ENCODE assay signal across 23 cellular contexts in the genomic region with DNA sequence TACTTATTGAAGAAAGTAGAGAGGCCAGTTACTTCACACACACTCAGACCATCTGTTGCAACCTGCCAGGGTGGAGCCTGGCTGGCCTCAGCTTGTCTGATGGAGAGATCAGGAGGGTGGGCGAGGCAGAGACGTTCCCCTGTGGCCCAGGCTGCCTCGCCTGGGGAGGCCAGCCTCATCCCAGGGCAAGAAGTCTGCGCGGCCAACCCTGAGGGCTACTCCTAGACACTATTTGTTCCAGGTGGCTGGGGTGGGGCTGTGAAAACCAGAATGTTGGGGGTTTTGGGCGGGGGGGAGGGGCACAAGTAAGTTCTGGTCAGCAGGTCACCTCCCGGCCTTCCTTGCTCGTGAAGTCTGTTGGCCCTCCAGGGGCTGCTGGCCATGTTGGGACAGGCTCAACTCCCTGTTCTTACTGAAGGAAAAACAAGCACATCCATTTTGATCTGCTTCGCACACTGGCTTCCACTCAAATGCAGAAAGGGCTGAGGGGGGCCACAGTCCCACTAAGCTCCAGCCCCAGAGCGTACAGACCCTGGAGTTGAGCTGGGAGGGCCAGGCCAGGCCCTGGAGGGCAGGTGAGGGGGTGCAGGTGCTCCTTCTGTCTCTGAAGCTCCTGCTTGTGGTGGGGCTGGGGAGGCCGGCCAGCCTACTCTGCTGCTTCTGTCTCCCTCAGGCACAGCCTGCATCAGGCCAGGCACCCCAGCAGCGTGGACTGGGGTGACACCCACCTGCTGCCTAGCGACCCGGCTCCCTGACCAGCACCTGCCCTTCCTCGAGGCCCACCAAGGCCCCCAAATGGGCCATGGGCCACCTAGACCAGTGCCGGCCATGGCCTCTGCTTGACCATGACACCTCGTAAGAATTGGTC. TPM values are rescaled to one million over a fixed set of nuclear protein-coding genes. Genes with fewer than 3 reads are reported as not detected.
DNase-seq lines count a peak whose midpoint lies in the region; ATAC-seq and TF ChIP-seq lines count a peak whose summit lies in the region.
"Had no signal": no experiment of that assay in that cellular context is flagged by ENCODE, and none has a peak within 500 bp of the region (broad histone marks: within the 10 kb centered on the region; RNA-seq: fewer than 3 reads in every experiment).

No MANE protein-coding gene starts in this region.

- peaks cover 10% of the 10 kb centered on the region for H3K4me1 ChIP-seq in lower lobe of right lung
- H3K4me1 ChIP-seq: Caco-2 had no signal

- H3K4me3 Mint-ChIP-seq in activated CD4-positive, alpha-beta T cell treated with anti-CD3 and anti-CD28 coated beads, Interleukin-2, amount 10 ng/mL, durations not matched to agents 24 days and 14 days = no peak overlapping the region
- no peak overlapping the region for H3K4me3 Mint-ChIP-seq in glutamatergic neuron (ENCODE audit: unreplicated experiment)
- H3K4me3 Mint-ChIP-seq: activated T-helper 17 cell treated with anti-CD3 and anti-CD28 coated beads, Interleukin-2, amount 50 U/mL, for 72 hours; brain; dendritic cell treated with granulocyte-macrophage colony-stimulating factor and Interleukin-4, amounts not matched to agents 40 ng/mL and 50 ng/mL, for 4 days had no signal

- no peaks in the 10 kb centered on the region for H3K9me3 Mint-ChIP-seq in activated CD4-positive, alpha-beta T cell treated with anti-CD3 and anti-CD28 coated beads, Interleukin-2, amount 10 ng/mL, durations not matched to agents 24 days and 14 days
- peaks cover 11% of the 10 kb centered on the region for H3K9me3 Mint-ChIP-seq in glutamatergic neuron (ENCODE audit: unreplicated experiment)
- H3K9me3 Mint-ChIP-seq: activated T-helper 17 cell treated with anti-CD3 and anti-CD28 coated beads, Interleukin-2, amount 50 U/mL, for 72 hours; brain; dendritic cell treated with granulocyte-macrophage colony-stimulating factor and Interleukin-4, amounts not matched to agents 40 ng/mL and 50 ng/mL, for 4 days had no signal

- no peak for ATAC-seq in lower lobe of right lung
- ATAC-seq: activated T-helper 17 cell treated with anti-CD3 and anti-CD28 coated beads, Interleukin-2, amount 50 U/mL, for 72 hours had no signal

- H3K27ac ChIP-seq in substantia nigra (ENCODE audit: low read depth, low read length, poor library complexity, severe bottlenecking) = peak overlapping the region; percentile 4
- H3K27ac ChIP-seq in lower lobe of right lung = no peak overlapping the region
- H3K27ac ChIP-seq: esophagus muscularis mucosa had no signal

- peaks cover 8% of the 10 kb centered on the region for H3K4me1 Mint-ChIP-seq in activated CD4-positive, alpha-beta T cell treated with anti-CD3 and anti-CD28 coated beads, Interleukin-2, amount 10 ng/mL, durations not matched to agents 24 days and 14 days
- H3K4me1 Mint-ChIP-seq in glutamatergic neuron (ENCODE audit: low read depth, unreplicated experiment) = peaks cover 13% of the 10 kb centered on the region
- H3K4me1 Mint-ChIP-seq: activated T-helper 17 cell treated with anti-CD3 and anti-CD28 coated beads, Interleukin-2, amount 50 U/mL, for 72 hours had no signal

- peak overlapping the region; percentile 48 for H3K27ac Mint-ChIP-seq in activated CD4-positive, alpha-beta T cell treated with anti-CD3 and anti-CD28 coated beads, Interleukin-2, amount 10 ng/mL, durations not matched to agents 24 days and 14 days
- peak overlapping the region; percentile 34 for H3K27ac Mint-ChIP-seq in glutamatergic neuron (ENCODE audit: unreplicated experiment)
- H3K27ac Mint-ChIP-seq: activated T-helper 17 cell treated with anti-CD3 and anti-CD28 coated beads, Interleukin-2, amount 50 U/mL, for 72 hours; dendritic cell treated with granulocyte-macrophage colony-stimulating factor and Interleukin-4, amounts not matched to agents 40 ng/mL and 50 ng/mL, for 4 days had no signal

- peaks cover 34% of the 10 kb centered on the region for H3K36me3 ChIP-seq in lower lobe of right lung

- TF ChIP-seq CTCF in glutamatergic neuron (IDR thresholded peaks at IDR 0.05; ENCODE audit: partially characterized antibody, unreplicated experiment) (no peak), lower lobe of right lung (IDR thresholded peaks at IDR 0.05) (no peak)

- peaks cover 22% of the 10 kb centered on the region for H3K36me3 Mint-ChIP-seq in activated CD4-positive, alpha-beta T cell treated with anti-CD3 and anti-CD28 coated beads, Interleukin-2, amount 10 ng/mL, durations not matched to agents 24 days and 14 days (ENCODE audit: low read depth)
- peaks cover 7% of the 10 kb centered on the region for H3K36me3 Mint-ChIP-seq in glutamatergic neuron (ENCODE audit: unreplicated experiment)

- DNase-seq in activated CD4-positive, alpha-beta T cell treated with anti-CD3 and anti-CD28 coated beads, Interleukin-2, amount 10 ng/mL, durations not matched to agents 24 days and 14 days = no peak
- no peak for DNase-seq in activated CD4-positive, alpha-beta T cell treated with anti-CD3 and anti-CD28 coated beads for 4 hours
- DNase-seq in NCI-H69 (lab: John Stamatoyannopoulos, UW) = peak; percentile 50
- no peak for DNase-seq in glutamatergic neuron
- DNase-seq in substantia nigra (lab: John Stamatoyannopoulos, UW) = no peak
- no peak for DNase-seq in lower lobe of right lung
- DNase-seq in glomerular visceral epithelial cell (ENCODE audit: extremely low spot score) = no peak
- no peak for DNase-seq in hepatic stellate cell (ENCODE audit: low spot score)
- DNase-seq: ACHN; activated CD4-positive, alpha-beta T cell treated with anti-CD3 and anti-CD28 coated beads for 48 hours; Caco-2; islet precursor cell; midbrain; NCI-H1092; occipital lobe; SHP77 treated with DMSO at 0.1 percent for 48 hours; stimulated activated CD4-positive, alpha-beta T cell treated with anti-CD3 and anti-CD28 coated beads, Interleukin-4, amount 100 ng/mL, for 4 hours; T1000; trophoblast cell had no signal

- intact Hi-C loops in activated CD4-positive, alpha-beta T cell treated with anti-CD3 and anti-CD28 coated beads, Interleukin-2, amount 10 ng/mL, durations not matched to agents 24 days and 14 days (cut with micrococcal nuclease) = no loop called here
- intact Hi-C loops in lower lobe of right lung (cut with DNase I) = no loop called here

- no peaks in the 10 kb centered on the region for H3K27me3 Mint-ChIP-seq in activated CD4-positive, alpha-beta T cell treated with anti-CD3 and anti-CD28 coated beads, Interleukin-2, amount 10 ng/mL, durations not matched to agents 24 days and 14 days
- H3K27me3 Mint-ChIP-seq in glutamatergic neuron (ENCODE audit: unreplicated experiment) = peaks cover 2% of the 10 kb centered on the region
- H3K27me3 Mint-ChIP-seq: activated T-helper 17 cell treated with anti-CD3 and anti-CD28 coated beads, Interleukin-2, amount 50 U/mL, for 72 hours; brain; dendritic cell treated with granulocyte-macrophage colony-stimulating factor and Interleukin-4, amounts not matched to agents 40 ng/mL and 50 ng/mL, for 4 days had no signal

- H3K9me3 ChIP-seq in lower lobe of right lung = no peaks in the 10 kb centered on the region
- H3K9me3 ChIP-seq: Caco-2, esophagus muscularis mucosa had no signal

- H3K27me3 ChIP-seq in lower lobe of right lung (ENCODE audit: low read depth) = no peaks in the 10 kb centered on the region
- H3K27me3 ChIP-seq: esophagus muscularis mucosa had no signal

- no peak overlapping the region for H3K4me3 ChIP-seq in lower lobe of right lung
- H3K4me3 ChIP-seq: esophagus muscularis mucosa had no signal

RNA-seq across cellular contexts. Expression of a gene that starts 46.6 kb away (rescaled TPM):
- 48.6 and 50.7 TPM in 2 replicates for total RNA-seq in activated CD4-positive, alpha-beta T cell treated with anti-CD3 and anti-CD28 coated beads, Interleukin-2, amount 10 ng/mL, durations not matched to agents 24 days and 14 days
- total RNA-seq in glutamatergic neuron (ENCODE audit: unreplicated experiment) (86.4 TPM), lower lobe of right lung (55.6 TPM)

RNA-seq across cellular contexts. Expression of a gene that starts 53.9 kb away (rescaled TPM):
- total RNA-seq in activated CD4-positive, alpha-beta T cell treated with anti-CD3 and anti-CD28 coated beads, Interleukin-2, amount 10 ng/mL, durations not matched to agents 24 days and 14 days = 167 and 176 TPM in 2 replicates
- total RNA-seq in glutamatergic neuron (ENCODE audit: unreplicated experiment) (48.7 TPM), lower lobe of right lung (16.6 TPM)
